ENCODE assay signal across 1 cellular context in genomic region chr4:6620891-6621555, GRCh38.
TF ChIP-seq lines count a peak whose summit lies in the region.

No MANE protein-coding gene starts in this region.

TF ChIP-seq in SK-N-SH, 30 proteins besides CTCF, POLR2A, EP300 and RAD21 (continued from another document):
- no peak for TF ChIP-seq USF1 (IDR thresholded peaks at IDR 0.05; ENCODE audit: borderline replicate concordance, low read depth)
- TF ChIP-seq NFIC (IDR thresholded peaks at IDR 0.05; ENCODE audit: borderline replicate concordance): no peak
- TF ChIP-seq CHD2 (IDR thresholded peaks at IDR 0.05; ENCODE audit: low read length, partially characterized antibody): no peak
- TF ChIP-seq FOSL2 (IDR thresholded peaks at IDR 0.05; ENCODE audit: borderline replicate concordance, low read depth): no peak
- TF ChIP-seq GATA2 (CRISPR knock-in tag; IDR thresholded peaks at IDR 0.05): no peak
- no peak for TF ChIP-seq POLR2AphosphoS5 (IDR thresholded peaks at IDR 0.05; ENCODE audit: low read depth, low read length)
- TF ChIP-seq RFX5 (IDR thresholded peaks at IDR 0.05; ENCODE audit: low read length): no peak
- no peak for TF ChIP-seq RCOR1 (IDR thresholded peaks at IDR 0.05; ENCODE audit: low read length)
- TF ChIP-seq ELF1 (IDR thresholded peaks at IDR 0.05): no peak
- no peak for TF ChIP-seq EZH2phosphoT487 (IDR thresholded peaks at IDR 0.05; ENCODE audit: borderline replicate concordance, low read depth)
- TF ChIP-seq MAX (IDR thresholded peaks at IDR 0.05; ENCODE audit: low read depth): no peak
- no peak for TF ChIP-seq RXRA (IDR thresholded peaks at IDR 0.05; ENCODE audit: borderline replicate concordance, low read depth)
- no peak for TF ChIP-seq PBX3 (IDR thresholded peaks at IDR 0.05)
- TF ChIP-seq IRF3 (IDR thresholded peaks at IDR 0.05; ENCODE audit: low read depth, low read length): no peak
- TF ChIP-seq JUND (IDR thresholded peaks at IDR 0.05): no peak
- no peak for TF ChIP-seq FOXM1 (IDR thresholded peaks at IDR 0.05; ENCODE audit: low read depth)
- no peak for TF ChIP-seq FOXJ3 (CRISPR knock-in tag; IDR thresholded peaks at IDR 0.05)
TF ChIP-seq in SK-N-SH: peak in this region for 0.
